9 cellular contexts compared by ENCODE assay signal in the genomic region with DNA sequence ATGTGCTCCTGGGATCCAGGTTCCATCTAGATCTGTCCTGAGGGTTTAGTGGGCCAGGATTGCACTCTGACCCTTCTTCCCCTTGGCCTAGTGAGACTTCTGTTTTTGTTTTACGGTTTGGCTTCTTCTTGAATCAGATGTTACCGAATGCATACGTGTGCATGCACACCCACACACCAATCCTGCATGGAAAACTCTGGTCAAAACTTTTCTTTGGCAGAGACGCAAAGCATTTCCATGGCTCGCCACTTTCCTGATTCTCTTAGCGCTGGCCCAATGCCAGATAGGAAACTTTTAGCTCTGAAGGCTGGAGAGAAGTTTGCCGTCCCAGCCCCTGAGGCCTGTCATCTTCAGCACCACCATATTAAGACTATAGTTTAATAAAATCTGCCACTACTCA.
A peak's percentile ranks its signal among the peaks of the same experiment; 100 is the strongest.
DNase-seq lines count a peak whose midpoint lies in the region; ATAC-seq and TF ChIP-seq lines count a peak whose summit lies in the region.
"Had no signal": no experiment of that assay in that cellular context is flagged by ENCODE, and none has a peak within 500 bp of the region (broad histone marks: within the 10 kb centered on the region; RNA-seq: fewer than 3 reads in every experiment).

No MANE protein-coding gene starts in this region.

- TF ChIP-seq CTCF in gastroesophageal sphincter (IDR thresholded peaks at IDR 0.05) (no peak), osteocyte (IDR thresholded peaks at IDR 0.05) (no peak)

- no peaks in the 10 kb centered on the region for H3K9me3 ChIP-seq in gastroesophageal sphincter

- WGBS in gastroesophageal sphincter (ENCODE audit: low coverage in 1 of 2), 2 donors = 0% methylated on average over 5 to 6 of the region's 7 CpGs

- peak overlapping the region; percentile 52 for H3K27ac Mint-ChIP-seq in stimulated activated naive CD8-positive, alpha-beta T cell treated with anti-CD3 and anti-CD28 coated beads, Interleukin-15, Interleukin-2, amounts not matched to agents 100 ng/mL and 50 ng/mL, for 24 hours
- peak overlapping the region; percentile 72 for H3K27ac Mint-ChIP-seq in osteocyte (ENCODE audit: unreplicated experiment)
- H3K27ac Mint-ChIP-seq in activated T-helper 1 cell treated with anti-CD3 and anti-CD28 coated beads, Interleukin-12 subunit alpha, Interleukin-12 subunit beta, Interleukin-2, Interleukin-4 antibody, amounts not matched to agents 30 ng/mL and 10 ng/mL and 1 ng/mL, durations not matched to agents 14 hours and 24 hours and 36 hours = no peak overlapping the region

- no peak overlapping the region for H3K4me3 ChIP-seq in gastroesophageal sphincter

- peaks cover 44 to 98% (median 67%) of the 10 kb centered on the region in 3 donors for H3K4me1 ChIP-seq in gastroesophageal sphincter

- H3K36me3 Mint-ChIP-seq in stimulated activated naive CD8-positive, alpha-beta T cell treated with anti-CD3 and anti-CD28 coated beads, Interleukin-15, Interleukin-2, amounts not matched to agents 100 ng/mL and 50 ng/mL, for 24 hours (ENCODE audit: low read depth) = no peaks in the 10 kb centered on the region
- peaks cover 3% of the 10 kb centered on the region for H3K36me3 Mint-ChIP-seq in osteocyte (ENCODE audit: unreplicated experiment)
- H3K36me3 Mint-ChIP-seq in activated T-helper 1 cell treated with anti-CD3 and anti-CD28 coated beads, Interleukin-12 subunit alpha, Interleukin-12 subunit beta, Interleukin-2, Interleukin-4 antibody, amounts not matched to agents 30 ng/mL and 10 ng/mL and 1 ng/mL, durations not matched to agents 14 hours and 24 hours and 36 hours (ENCODE audit: low read depth) = peaks cover 5% of the 10 kb centered on the region

- no peak overlapping the region for H3K4me3 Mint-ChIP-seq in stimulated activated naive CD8-positive, alpha-beta T cell treated with anti-CD3 and anti-CD28 coated beads, Interleukin-15, Interleukin-2, amounts not matched to agents 100 ng/mL and 50 ng/mL, for 24 hours
- no peak overlapping the region for H3K4me3 Mint-ChIP-seq in osteocyte (ENCODE audit: unreplicated experiment)
- H3K4me3 Mint-ChIP-seq in activated T-helper 1 cell treated with anti-CD3 and anti-CD28 coated beads, Interleukin-12 subunit alpha, Interleukin-12 subunit beta, Interleukin-2, Interleukin-4 antibody, amounts not matched to agents 30 ng/mL and 10 ng/mL and 1 ng/mL, durations not matched to agents 14 hours and 24 hours and 36 hours = no peak overlapping the region

- no peaks in the 10 kb centered on the region for H3K4me1 Mint-ChIP-seq in stimulated activated naive CD8-positive, alpha-beta T cell treated with anti-CD3 and anti-CD28 coated beads, Interleukin-15, Interleukin-2, amounts not matched to agents 100 ng/mL and 50 ng/mL, for 24 hours (ENCODE audit: low read depth)
- peaks cover 57% of the 10 kb centered on the region for H3K4me1 Mint-ChIP-seq in osteocyte (ENCODE audit: unreplicated experiment)
- H3K4me1 Mint-ChIP-seq in activated T-helper 1 cell treated with anti-CD3 and anti-CD28 coated beads, Interleukin-12 subunit alpha, Interleukin-12 subunit beta, Interleukin-2, Interleukin-4 antibody, amounts not matched to agents 30 ng/mL and 10 ng/mL and 1 ng/mL, durations not matched to agents 14 hours and 24 hours and 36 hours (ENCODE audit: low read depth) = no peaks in the 10 kb centered on the region

- no peaks in the 10 kb centered on the region for H3K27me3 ChIP-seq in gastroesophageal sphincter

- TF ChIP-seq POLR2A in gastroesophageal sphincter (IDR thresholded peaks at IDR 0.05) = no peak

- no peaks in the 10 kb centered on the region for H3K9me3 Mint-ChIP-seq in stimulated activated naive CD8-positive, alpha-beta T cell treated with anti-CD3 and anti-CD28 coated beads, Interleukin-15, Interleukin-2, amounts not matched to agents 100 ng/mL and 50 ng/mL, for 24 hours
- H3K9me3 Mint-ChIP-seq in osteocyte (ENCODE audit: unreplicated experiment) = no peaks in the 10 kb centered on the region
- H3K9me3 Mint-ChIP-seq in activated T-helper 1 cell treated with anti-CD3 and anti-CD28 coated beads, Interleukin-12 subunit alpha, Interleukin-12 subunit beta, Interleukin-2, Interleukin-4 antibody, amounts not matched to agents 30 ng/mL and 10 ng/mL and 1 ng/mL, durations not matched to agents 14 hours and 24 hours and 36 hours = no peaks in the 10 kb centered on the region

- H3K27ac ChIP-seq in gastroesophageal sphincter = peak overlapping the region; percentile 78 to 85 (median 80)

- no peak for DNase-seq in stimulated activated naive CD8-positive, alpha-beta T cell treated with anti-CD3 and anti-CD28 coated beads, Interleukin-15, Interleukin-2, amounts not matched to agents 100 U/mL and 50 U/mL, for 24 hours
- DNase-seq in osteocyte (ENCODE audit: extremely low spot score, unreplicated experiment) (no peak), HuH-7.5 (ENCODE audit: low spot score) (no peak)
- DNase-seq in activated T-helper 1 cell treated with anti-CD3 and anti-CD28 coated beads, Interleukin-12 subunit alpha, Interleukin-12 subunit beta, Interleukin-2, Interleukin-4 antibody, amounts not matched to agents 30 ng/mL and 10 ng/mL and 1 ng/mL, durations not matched to agents 14 hours and 24 hours and 36 hours (ENCODE audit: low spot score) = no peak
- DNase-seq: NCI-H1436 had no signal

- intact Hi-C loops in activated T-helper 1 cell treated with anti-CD3 and anti-CD28 coated beads, Interleukin-12 subunit alpha, Interleukin-12 subunit beta, Interleukin-2, Interleukin-4 antibody, amounts not matched to agents 30 ng/mL and 10 ng/mL and 1 ng/mL, durations not matched to agents 14 hours and 24 hours and 36 hours (cut with micrococcal nuclease) = no loop called here

- ATAC-seq in stimulated activated naive CD8-positive, alpha-beta T cell treated with anti-CD3 and anti-CD28 coated beads, Interleukin-15, Interleukin-2, amounts not matched to agents 100 U/mL and 50 U/mL, for 24 hours = no peak
- peak; percentile 22 for ATAC-seq in gastroesophageal sphincter
- no peak for ATAC-seq in HG02970 (IDR thresholded peaks at IDR 0.05; ENCODE audit: low FRiP score, unreplicated experiment)
- ATAC-seq in GM19324 (IDR thresholded peaks at IDR 0.05; ENCODE audit: low FRiP score, unreplicated experiment) = no peak

- H3K36me3 ChIP-seq in gastroesophageal sphincter = no peaks in the 10 kb centered on the region

- H3K27me3 Mint-ChIP-seq in stimulated activated naive CD8-positive, alpha-beta T cell treated with anti-CD3 and anti-CD28 coated beads, Interleukin-15, Interleukin-2, amounts not matched to agents 100 ng/mL and 50 ng/mL, for 24 hours = peaks cover 14% of the 10 kb centered on the region
- no peaks in the 10 kb centered on the region for H3K27me3 Mint-ChIP-seq in osteocyte (ENCODE audit: unreplicated experiment)
- peaks cover 22% of the 10 kb centered on the region for H3K27me3 Mint-ChIP-seq in activated T-helper 1 cell treated with anti-CD3 and anti-CD28 coated beads, Interleukin-12 subunit alpha, Interleukin-12 subunit beta, Interleukin-2, Interleukin-4 antibody, amounts not matched to agents 30 ng/mL and 10 ng/mL and 1 ng/mL, durations not matched to agents 14 hours and 24 hours and 36 hours (ENCODE audit: insufficient read depth)

- no peak for TF ChIP-seq EP300 in gastroesophageal sphincter (IDR thresholded peaks at IDR 0.05)
